8 cellular contexts compared by ENCODE assay signal in the genomic region with DNA sequence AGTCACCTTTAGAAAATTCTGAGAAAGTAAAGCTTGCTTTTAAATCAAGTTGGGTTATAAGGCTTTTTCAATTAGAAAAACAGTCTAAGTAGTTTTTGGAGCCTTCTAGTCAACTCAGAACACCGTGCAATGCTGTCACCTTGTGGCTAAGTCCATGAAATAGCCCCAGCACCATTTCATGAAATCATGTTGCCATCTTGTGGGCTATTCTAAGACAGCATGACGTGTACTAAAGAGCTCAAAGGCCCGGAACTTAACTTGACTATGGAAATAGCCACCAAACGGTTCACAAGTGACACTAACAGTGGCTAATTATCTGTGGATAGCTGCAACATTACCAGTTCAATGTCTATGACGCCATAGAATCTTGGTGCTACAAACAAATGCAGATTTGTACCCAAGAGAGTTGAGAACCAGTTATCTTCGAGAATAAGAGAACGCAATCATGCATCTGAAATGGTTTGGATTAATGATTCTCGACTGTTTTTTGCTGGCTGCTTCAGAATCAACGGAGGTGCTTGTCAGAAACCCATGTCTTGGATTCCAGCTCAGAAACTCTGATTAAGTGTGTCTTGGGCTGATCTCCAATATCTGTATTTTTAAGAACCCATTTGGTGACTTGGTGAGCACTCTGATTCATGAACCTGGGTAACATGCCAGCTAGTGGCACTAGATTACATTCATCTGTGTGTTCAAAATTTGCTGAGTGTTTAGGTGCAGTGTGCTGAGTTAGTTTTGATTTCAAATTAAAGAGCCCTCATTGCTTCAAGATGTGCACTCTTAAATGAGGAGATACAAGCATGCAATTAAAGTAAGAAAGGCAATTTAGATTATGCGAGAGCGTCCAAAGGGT.
A peak's percentile ranks its signal among the peaks of the same experiment; 100 is the strongest.
DNase-seq lines count a peak whose midpoint lies in the region; ATAC-seq, FAIRE-seq and TF ChIP-seq lines count a peak whose summit lies in the region.

No MANE protein-coding gene starts in this region.

- H4K20me1 ChIP-seq in DND-41 (ENCODE audit: insufficient read depth, low read length): no peaks in the 10 kb centered on the region

- H3K36me3 ChIP-seq in DND-41 (ENCODE audit: insufficient read depth, low read length) (no peaks in the 10 kb centered on the region), esophagus squamous epithelium (no peaks in the 10 kb centered on the region)

- no peak overlapping the region for H3K27ac Mint-ChIP-seq in activated CD4-positive, alpha-beta T cell treated with anti-CD3 and anti-CD28 coated beads, Interleukin-2, amount 10 ng/mL, durations not matched to agents 24 days and 14 days
- no peak overlapping the region for H3K27ac Mint-ChIP-seq in natural killer cell

- H3K9me3 Mint-ChIP-seq in activated CD4-positive, alpha-beta T cell treated with anti-CD3 and anti-CD28 coated beads, Interleukin-2, amount 10 ng/mL, durations not matched to agents 24 days and 14 days: no peaks in the 10 kb centered on the region
- no peaks in the 10 kb centered on the region for H3K9me3 Mint-ChIP-seq in natural killer cell

- peaks cover 5% of the 10 kb centered on the region for H3K27me3 Mint-ChIP-seq in activated CD4-positive, alpha-beta T cell treated with anti-CD3 and anti-CD28 coated beads, Interleukin-2, amount 10 ng/mL, durations not matched to agents 24 days and 14 days
- H3K27me3 Mint-ChIP-seq in natural killer cell (ENCODE audit: low read depth in 2 of 2): peaks cover 2 to 4% of the 10 kb centered on the region in 2 donors

- TF ChIP-seq POLR2A in esophagus squamous epithelium (IDR thresholded peaks at IDR 0.05): no peak

- H3K27me3 ChIP-seq in DND-41 (ENCODE audit: insufficient read depth, low read length, poor library complexity): no peaks in the 10 kb centered on the region
- no peaks in the 10 kb centered on the region for H3K27me3 ChIP-seq in esophagus squamous epithelium

- intact Hi-C loops in activated CD4-positive, alpha-beta T cell treated with anti-CD3 and anti-CD28 coated beads, Interleukin-2, amount 10 ng/mL, durations not matched to agents 24 days and 14 days (cut with micrococcal nuclease): loop anchor here (1.0 to 5.0 kb wide), 3 partner anchors 123 to 1090 kb away; a partner anchor contains a TSS
- intact Hi-C loops in esophagus squamous epithelium (cut with DNase I) (loop anchor here (5.0 kb wide), 2 partner anchors 123 to 1033 kb away; a partner anchor contains a TSS), natural killer cell (cut with micrococcal nuclease) (loop anchor here (1.0 kb wide), 3 partner anchors 1033 to 1090 kb away; no protein-coding TSS in a partner anchor)

- H3K9ac ChIP-seq in DND-41 (ENCODE audit: low read depth, low read length): peak overlapping the region; percentile 40

- H3K4me1 ChIP-seq in DND-41 (ENCODE audit: insufficient read depth, low read length) (peaks cover 27% of the 10 kb centered on the region), esophagus squamous epithelium (peaks cover 6 to 31% (median 12%) of the 10 kb centered on the region in 3 donors)

- ATAC-seq in DND-41 (ENCODE audit: insufficient read depth, low read depth): peak; percentile 99
- peak; percentile 99 for ATAC-seq in GM21360 (IDR thresholded peaks at IDR 0.05; ENCODE audit: unreplicated experiment)
- peak; percentile 100 for ATAC-seq in HG03565 (IDR thresholded peaks at IDR 0.05; ENCODE audit: unreplicated experiment)
- peak; percentile 98 to 100 (median 100) for ATAC-seq in natural killer cell

- H3K36me3 Mint-ChIP-seq in activated CD4-positive, alpha-beta T cell treated with anti-CD3 and anti-CD28 coated beads, Interleukin-2, amount 10 ng/mL, durations not matched to agents 24 days and 14 days (ENCODE audit: low read depth): no peaks in the 10 kb centered on the region
- no peaks in the 10 kb centered on the region for H3K36me3 Mint-ChIP-seq in natural killer cell

- H3K27ac ChIP-seq in DND-41 (ENCODE audit: low read length): peak overlapping the region; percentile 89
- peak overlapping the region; percentile 43 to 82 (median 68) for H3K27ac ChIP-seq in esophagus squamous epithelium

- H3K4me3 ChIP-seq in DND-41 (ENCODE audit: low read depth in 1 of 2, low read length in 2 of 2): no peak overlapping the region
- no peak overlapping the region for H3K4me3 ChIP-seq in esophagus squamous epithelium

- no peak overlapping the region for H3K4me3 Mint-ChIP-seq in activated CD4-positive, alpha-beta T cell treated with anti-CD3 and anti-CD28 coated beads, Interleukin-2, amount 10 ng/mL, durations not matched to agents 24 days and 14 days
- no peak overlapping the region for H3K4me3 Mint-ChIP-seq in natural killer cell

- no peaks in the 10 kb centered on the region for H3K4me1 Mint-ChIP-seq in activated CD4-positive, alpha-beta T cell treated with anti-CD3 and anti-CD28 coated beads, Interleukin-2, amount 10 ng/mL, durations not matched to agents 24 days and 14 days
- no peaks in the 10 kb centered on the region for H3K4me1 Mint-ChIP-seq in natural killer cell

- no peak overlapping the region for H3K4me2 ChIP-seq in DND-41 (ENCODE audit: insufficient read depth, low read length)

- peak; percentile 84 for DNase-seq in DND-41
- peak; percentile 70 for DNase-seq in NCI-H524 treated with DMSO at 0.1 percent for 48 hours (lab: John Stamatoyannopoulos, UW)
- peak; percentile 86 for DNase-seq in activated CD4-positive, alpha-beta T cell treated with anti-CD3 and anti-CD28 coated beads, Interleukin-2, amount 10 ng/mL, durations not matched to agents 24 days and 14 days
- DNase-seq in esophagus squamous epithelium (lab: John Stamatoyannopoulos, UW): no peak
- peak; percentile 28 for DNase-seq in natural killer cell
- peak; percentile 72 for DNase-seq in urothelium cell line (ENCODE audit: low spot score)

- H3K79me2 ChIP-seq in DND-41 (ENCODE audit: insufficient read depth, low read length): no peaks in the 10 kb centered on the region

- WGBS in esophagus squamous epithelium, 2 donors: 39 to 45% methylated on average over 11 of the region's 11 CpGs

- TF ChIP-seq CTCF in DND-41 (IDR thresholded peaks at IDR 0.05; ENCODE audit: borderline replicate concordance, extremely low read depth, low read length, poor library complexity, severe bottlenecking) (peak; percentile 98), esophagus squamous epithelium (IDR thresholded peaks at IDR 0.05) (peak; percentile 66 to 99 (median 96)), natural killer cell (IDR thresholded peaks at IDR 0.05) (peak; percentile 83)

- H3K9me3 ChIP-seq in DND-41 (ENCODE audit: insufficient read depth, low read length, severe bottlenecking) (no peaks in the 10 kb centered on the region), esophagus squamous epithelium (no peaks in the 10 kb centered on the region)

- H2AFZ ChIP-seq in DND-41 (ENCODE audit: low read depth, low read length): peak overlapping the region; percentile 61

- FAIRE-seq in urothelium cell line (lab: Jason Lieb, UNC): peak; percentile 5
